Comparison of ENCODE assay signal across 1 cellular context in genomic region chr1:94022471-94023189, GRCh38.
TF ChIP-seq lines count a peak whose summit lies in the region.

No MANE protein-coding gene starts in this region.

TF ChIP-seq in HepG2, 621 proteins besides CTCF, POLR2A, EP300 and RAD21 (continued from another document):
- TF ChIP-seq ZNF142 (CRISPR knock-in tag; IDR thresholded peaks at IDR 0.05), result no peak
- no peak for TF ChIP-seq KDM5B (CRISPR knock-in tag; IDR thresholded peaks at IDR 0.05; ENCODE audit: borderline replicate concordance)
- no peak for TF ChIP-seq FIP1L1 (IDR thresholded peaks at IDR 0.05; ENCODE audit: borderline replicate concordance, insufficient read depth, low read depth, low read length)
- TF ChIP-seq RNF2 (conservative IDR thresholded peaks at IDR 0.05; ENCODE audit: low read depth), result no peak
- TF ChIP-seq NFE2 (CRISPR knock-in tag; IDR thresholded peaks at IDR 0.05), result no peak
- no peak for TF ChIP-seq IKZF1 (IDR thresholded peaks at IDR 0.05)
- TF ChIP-seq GABPB1 (CRISPR knock-in tag; IDR thresholded peaks at IDR 0.05), result no peak
- no peak for TF ChIP-seq ISX (CRISPR knock-in tag; conservative IDR thresholded peaks at IDR 0.05)
- TF ChIP-seq SKI (IDR thresholded peaks at IDR 0.05; ENCODE audit: partially characterized antibody), result no peak
- no peak for TF ChIP-seq TBX3 (IDR thresholded peaks at IDR 0.05; ENCODE audit: borderline replicate concordance)
- TF ChIP-seq ATF5 (CRISPR knock-in tag; IDR thresholded peaks at IDR 0.05; ENCODE audit: low read depth), result no peak
- TF ChIP-seq BRF2 (CRISPR knock-in tag; IDR thresholded peaks at IDR 0.05), result no peak
- TF ChIP-seq ZNF136 (CRISPR knock-in tag; IDR thresholded peaks at IDR 0.05; ENCODE audit: low read depth), result no peak
- TF ChIP-seq ZFP36 (IDR thresholded peaks at IDR 0.05; ENCODE audit: borderline replicate concordance, low read depth, low read length, partially characterized antibody), result no peak
- no peak for TF ChIP-seq CBX1 (IDR thresholded peaks at IDR 0.05; ENCODE audit: low read depth)
- TF ChIP-seq STAG1 (CRISPR knock-in tag; IDR thresholded peaks at IDR 0.05), result no peak
- TF ChIP-seq ARID4A (CRISPR knock-in tag; IDR thresholded peaks at IDR 0.05; ENCODE audit: borderline replicate concordance), result 0 out of 2 replicates have a peak, but pooled peaks have one; percentile 40
- TF ChIP-seq SCMH1 (CRISPR knock-in tag; IDR thresholded peaks at IDR 0.05; ENCODE audit: borderline replicate concordance), result no peak
- TF ChIP-seq ZMAT5 (CRISPR knock-in tag; IDR thresholded peaks at IDR 0.05; ENCODE audit: borderline replicate concordance, low read depth), result no peak
- TF ChIP-seq ZBTB4 (CRISPR knock-in tag; IDR thresholded peaks at IDR 0.05; ENCODE audit: borderline replicate concordance), result no peak
- TF ChIP-seq TCF7 (IDR thresholded peaks at IDR 0.05; ENCODE audit: low read depth), result peak; percentile 62
- no peak for TF ChIP-seq GATA4 (IDR thresholded peaks at IDR 0.05; ENCODE audit: borderline replicate concordance, low read depth)
- no peak for TF ChIP-seq ZNF207 (IDR thresholded peaks at IDR 0.05; ENCODE audit: borderline replicate concordance)
- TF ChIP-seq ZNF556 (CRISPR knock-in tag; IDR thresholded peaks at IDR 0.05; ENCODE audit: borderline replicate concordance), result no peak
- no peak for TF ChIP-seq ZNF883 (CRISPR knock-in tag; IDR thresholded peaks at IDR 0.05; ENCODE audit: not compliant biosample characterization)
- TF ChIP-seq ZNF704 (CRISPR knock-in tag; IDR thresholded peaks at IDR 0.05; ENCODE audit: borderline replicate concordance), result no peak
- no peak for TF ChIP-seq NCOA5 (CRISPR knock-in tag; IDR thresholded peaks at IDR 0.05)
- TF ChIP-seq ZSCAN9 (CRISPR knock-in tag; IDR thresholded peaks at IDR 0.05; ENCODE audit: borderline replicate concordance), result no peak
- no peak for TF ChIP-seq PTBP1 (IDR thresholded peaks at IDR 0.05; ENCODE audit: low read depth, low read length, poor library complexity, severe bottlenecking)
- no peak for TF ChIP-seq SRSF9 (IDR thresholded peaks at IDR 0.05; ENCODE audit: borderline replicate concordance, insufficient read depth, low read depth, low read length, poor library complexity, severe bottlenecking)
- TF ChIP-seq ZFP62 (CRISPR knock-in tag; IDR thresholded peaks at IDR 0.05), result no peak
- TF ChIP-seq ZSCAN20 (CRISPR knock-in tag; IDR thresholded peaks at IDR 0.05; ENCODE audit: borderline replicate concordance), result no peak
- TF ChIP-seq HCFC1 (IDR thresholded peaks at IDR 0.05; ENCODE audit: low read depth, low read length), result no peak
- TF ChIP-seq ZNF383 (CRISPR knock-in tag; IDR thresholded peaks at IDR 0.05; ENCODE audit: borderline replicate concordance), result no peak
TF ChIP-seq in HepG2: peak in this region for 39.
